8 cellular contexts compared by ENCODE assay signal in genomic region chr9:114591206-114591853, GRCh38. TPM values are rescaled to one million over a fixed set of nuclear protein-coding genes. Genes with fewer than 3 reads are reported as not detected.
DNase-seq lines count a peak whose midpoint lies in the region; ATAC-seq and TF ChIP-seq lines count a peak whose summit lies in the region.

No MANE protein-coding gene starts in this region.

- ATAC-seq in naive thymus-derived CD8-positive, alpha-beta T cell, result no peak
- no peak for ATAC-seq in HG03520 (IDR thresholded peaks at IDR 0.05; ENCODE audit: unreplicated experiment)

- H3K27me3 ChIP-seq in colonic mucosa (no peaks in the 10 kb centered on the region), HAP-1 (ENCODE audit: low read depth) (no peaks in the 10 kb centered on the region)

- peaks cover 45 to 80% (median 75%) of the 10 kb centered on the region in 4 donors for H3K4me1 Mint-ChIP-seq in naive thymus-derived CD8-positive, alpha-beta T cell

- no peaks in the 10 kb centered on the region for H3K27me3 Mint-ChIP-seq in naive thymus-derived CD8-positive, alpha-beta T cell

- intact Hi-C loops in colonic mucosa (cut with DNase I), result loop anchor here (10.0 kb wide), 1 partner anchor 187 kb away; no protein-coding TSS in a partner anchor

- H3K9me3 ChIP-seq in colonic mucosa (no peaks in the 10 kb centered on the region), HAP-1 (no peaks in the 10 kb centered on the region)

- peak overlapping the region; percentile 68 to 87 (median 80) for H3K4me3 Mint-ChIP-seq in naive thymus-derived CD8-positive, alpha-beta T cell

- in situ Hi-C loops in HAP-1 (cut with MboI; ENCODE audit: low sequenced_read_pairs), result no loop called here

- TF ChIP-seq POLR2A in NB4 (IDR thresholded peaks at IDR 0.05; ENCODE audit: extremely low read depth, insufficient read length), result no peak

- H3K27ac Mint-ChIP-seq in naive thymus-derived CD8-positive, alpha-beta T cell, result peak overlapping the region; percentile 74 to 97 (median 93)

- no peak overlapping the region for H3K9ac ChIP-seq in colonic mucosa (ENCODE audit: low read depth in 2 of 2, low read length in 2 of 2)

- DNase-seq in CD1c-positive myeloid dendritic cell (ENCODE audit: extremely low spot score), result peak; percentile 19
- DNase-seq in NB4 (ENCODE audit: low read depth), result peak; percentile 54
- DNase-seq in colonic mucosa, result no peak
- DNase-seq in naive thymus-derived CD8-positive, alpha-beta T cell, result no peak
- DNase-seq in HAP-1 (ENCODE audit: low spot score in 2 of 2), result no peak
- no peak for DNase-seq in DMS53 treated with DMSO at 0.1 percent for 48 hours (lab: John Stamatoyannopoulos, UW; ENCODE audit: unreplicated experiment)
- DNase-seq in middle frontal gyrus (ENCODE audit: extremely low spot score, low spot score), result no peak

- H3K4me1 ChIP-seq in colonic mucosa, result peaks cover 9% of the 10 kb centered on the region
- H3K4me1 ChIP-seq in HAP-1, result peaks cover 11% of the 10 kb centered on the region

- no peaks in the 10 kb centered on the region for H3K9me3 Mint-ChIP-seq in naive thymus-derived CD8-positive, alpha-beta T cell

- H3K4me3 ChIP-seq in NB4 (ENCODE audit: low read depth, low read length) (peak overlapping the region; percentile 42), colonic mucosa (no peak overlapping the region), HAP-1 (no peak overlapping the region)

- peaks cover 10 to 56% (median 20%) of the 10 kb centered on the region in 3 donors for H3K36me3 Mint-ChIP-seq in naive thymus-derived CD8-positive, alpha-beta T cell

- H3K27ac ChIP-seq in colonic mucosa, result peak overlapping the region; percentile 61

- H3K36me3 ChIP-seq in colonic mucosa (no peaks in the 10 kb centered on the region), HAP-1 (replicated peaks) (peaks cover 29% of the 10 kb centered on the region)

- POLR2A ChIA-PET in naive thymus-derived CD8-positive, alpha-beta T cell (lab: Charles Lee), result interaction anchor here (0.6 to 8.1 kb wide), 13 partner anchors 9 to 339 kb away, joined by 3 to 105 read pairs (median 9); partner anchors contain the start of genes AKNA, TMEM268 and TNFSF8

- TF ChIP-seq CTCF in NB4 (IDR thresholded peaks at IDR 0.05; ENCODE audit: low read depth, low read length) (no peak), colonic mucosa (IDR thresholded peaks at IDR 0.05) (no peak)

RNA-seq across cellular contexts. Expression of gene ATP6V1G1, which starts 3.8 kb away (rescaled TPM):
- total RNA-seq in colonic mucosa, result 10 to 100 TPM; 59.4 to 74.4 TPM
- 100 to 1,000 TPM; 165 to 170 TPM for total RNA-seq in naive thymus-derived CD8-positive, alpha-beta T cell
- 100 to 1,000 TPM; 298 to 381 (median 349) TPM for polyA plus RNA-seq in naive thymus-derived CD8-positive, alpha-beta T cell

RNA-seq across cellular contexts. Expression of gene TMEM268, which starts 19.8 kb away (rescaled TPM):
- total RNA-seq in colonic mucosa, result 1 to 10 TPM; 7.4 to 8.0 TPM
- total RNA-seq in naive thymus-derived CD8-positive, alpha-beta T cell, result 10 to 100 TPM; 25.2 to 28.3 TPM
- polyA plus RNA-seq in naive thymus-derived CD8-positive, alpha-beta T cell, result 10 to 100 TPM in 1 of 3 donors, 1 to 10 TPM in 2; 6.5 to 16.6 (median 8.0) TPM

Comparison
In these comparisons a context has a peak if more than half of its experiments do, and no peak if none do; other contexts are left out.
1. DNase-seq: peak in CD1c-positive myeloid dendritic cell (single experiment) and NB4 (single experiment); none in colonic mucosa (single experiment), naive thymus-derived CD8-positive, alpha-beta T cell (0 of 10), HAP-1 (0 of 2), DMS53 treated with DMSO at 0.1 percent for 48 hours (single experiment) and middle frontal gyrus (single experiment).